Comparison of ENCODE assay signal across 9 cellular contexts in the genomic region with DNA sequence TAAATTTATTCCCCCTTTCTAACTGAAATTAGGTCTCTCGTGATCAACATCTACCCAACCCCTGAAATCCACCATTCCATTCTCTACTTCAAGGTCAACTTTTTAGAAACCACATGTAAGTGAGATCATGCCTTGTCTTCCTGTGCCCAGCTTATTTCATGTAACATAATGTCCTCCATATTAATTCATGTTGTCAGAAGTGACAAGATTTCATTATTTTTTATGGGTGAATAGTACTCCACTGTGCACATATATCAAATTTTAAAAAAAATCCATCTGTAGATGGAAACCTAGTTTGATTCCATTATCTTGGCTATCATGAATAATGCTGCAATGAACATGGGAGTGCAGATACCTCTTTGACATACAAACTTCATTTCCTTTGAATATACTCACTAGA. TPM values are rescaled to one million over a fixed set of nuclear protein-coding genes. Genes with fewer than 3 reads are reported as not detected.
DNase-seq lines count a peak whose midpoint lies in the region; ATAC-seq, FAIRE-seq and TF ChIP-seq lines count a peak whose summit lies in the region.
"Had no signal": no experiment of that assay in that cellular context is flagged by ENCODE, and none has a peak within 500 bp of the region (broad histone marks: within the 10 kb centered on the region; RNA-seq: fewer than 3 reads in every experiment).

No MANE protein-coding gene starts in this region.

- peak overlapping the region; percentile 92; the same call in 1 of the 2 replicates for H3K4me3 ChIP-seq in MM.1S (ENCODE audit: low read length)
- H3K4me3 ChIP-seq in mammary epithelial cell (replicated peaks in 1 of 3; ENCODE audit: insufficient read depth in 1 of 3, low read depth in 2 of 3, low read length in 3 of 3) = peak overlapping the region in 2 of 3 experiments; percentile 61 to 67
- peak overlapping the region; percentile 86 for H3K4me3 ChIP-seq in neural cell (ENCODE audit: low read length)
- peak overlapping the region in 4 of 8 donors; percentile 61 to 86 (median 82) for H3K4me3 ChIP-seq in spleen

- intact Hi-C loops in mammary epithelial cell (cut with micrococcal nuclease) = loop anchor here (2.0 to 5.0 kb wide), 3 partner anchors 129 to 469 kb away; partner anchors contain the start of gene RAPGEF2
- intact Hi-C loops in spleen (cut with DNase I; ENCODE audit: low total_unique reads) = loop anchor here (10.0 kb wide), 1 partner anchor 453 kb away; no protein-coding TSS in a partner anchor

- peaks cover 7% of the 10 kb centered on the region for H3K4me1 ChIP-seq in MM.1S (ENCODE audit: low read length)
- peaks cover 7% of the 10 kb centered on the region for H3K4me1 ChIP-seq in mammary epithelial cell (ENCODE audit: insufficient read depth, low read length)
- H3K4me1 ChIP-seq in spleen = peaks cover 9 to 27% (median 17%) of the 10 kb centered on the region in 6 donors

- H2AFZ ChIP-seq in MM.1S (ENCODE audit: low read length) (no peak overlapping the region), mammary epithelial cell (ENCODE audit: low read depth, low read length) (no peak overlapping the region), neural cell (ENCODE audit: low read depth, low read length) (no peak overlapping the region)

- no peak for TF ChIP-seq EP300 in neural cell (conservative IDR thresholded peaks at IDR 0.05; ENCODE audit: poor library complexity, severe bottlenecking)

- TF ChIP-seq POLR2A in GM12892 (IDR thresholded peaks at IDR 0.05; ENCODE audit: low read depth, low read length) (no peak), spleen (IDR thresholded peaks at IDR 0.05) (no peak)

- H3K4me2 ChIP-seq in MM.1S (ENCODE audit: low read depth, low read length) (peak overlapping the region; percentile 98; the same call in 1 of the 2 replicates), mammary epithelial cell (ENCODE audit: insufficient read depth, low read depth, low read length) (peak overlapping the region; percentile 81), neural cell (ENCODE audit: low read length) (peak overlapping the region; percentile 92)

- H3K9ac ChIP-seq in MM.1S (ENCODE audit: low read length) (0 out of 2 replicates have a peak overlapping the region, but pooled peaks have one; percentile 88), mammary epithelial cell (ENCODE audit: insufficient read depth, low read length) (no peak overlapping the region), neural cell (ENCODE audit: low read length) (peak overlapping the region; percentile 80)

- TF ChIP-seq CTCF in MM.1S (IDR thresholded peaks at IDR 0.05; ENCODE audit: low read length) = no peak
- no peak for TF ChIP-seq CTCF in mammary epithelial cell (conservative IDR thresholded peaks at IDR 0.05 in 1 of 2, IDR thresholded peaks at IDR 0.05 in 1 of 2; ENCODE audit: extremely low read depth in 1 of 2, insufficient read depth in 1 of 2, low read depth in 1 of 2, low read length in 2 of 2)
- no peak for TF ChIP-seq CTCF in neural cell (IDR thresholded peaks at IDR 0.05; ENCODE audit: poor library complexity, severe bottlenecking)
- TF ChIP-seq CTCF in spleen (IDR thresholded peaks at IDR 0.05 in 8 of 11, conservative IDR thresholded peaks at IDR 0.05 in 3 of 11) = no peak

- H4K20me1 ChIP-seq in MM.1S (ENCODE audit: insufficient read depth, low read length) (no peaks in the 10 kb centered on the region), mammary epithelial cell (ENCODE audit: insufficient read depth, low read length) (no peaks in the 10 kb centered on the region), neural cell (ENCODE audit: insufficient read depth) (no peaks in the 10 kb centered on the region)

- no peak for DNase-seq in GM12892 (ENCODE audit: insufficient read length)
- no peak for DNase-seq in MM.1S
- DNase-seq in mammary epithelial cell = no peak
- no peak for DNase-seq in NCI-H1048 (lab: John Stamatoyannopoulos, UW)
- no peak for DNase-seq in spleen
- DNase-seq: NCI-H526 treated with DMSO at 0.1 percent for 48 hours had no signal

- H3K27me3 ChIP-seq in MM.1S (replicated peaks; ENCODE audit: insufficient read depth, low read length) (no peaks in the 10 kb centered on the region), mammary epithelial cell (ENCODE audit: insufficient read depth, low read length) (no peaks in the 10 kb centered on the region), neural cell (ENCODE audit: insufficient read depth, low read depth, low read length) (no peaks in the 10 kb centered on the region), spleen (replicated peaks in 1 of 7) (peaks cover 0 to 7% (median 0%) of the 10 kb centered on the region in 7 donors)

- CTCF ChIA-PET in mammary epithelial cell (lab: Charles Lee; ENCODE audit: low non-redundant PET) = no interaction called here

- H3K36me3 ChIP-seq in MM.1S (replicated peaks; ENCODE audit: insufficient read depth, low read length) (peaks cover 17% of the 10 kb centered on the region; the same call in 1 of the 2 replicates), mammary epithelial cell (ENCODE audit: insufficient read depth, low read length) (peaks cover 26% of the 10 kb centered on the region), neural cell (ENCODE audit: insufficient read depth, low read length) (no peaks in the 10 kb centered on the region), spleen (peaks cover 0 to 48% (median 35%) of the 10 kb centered on the region in 6 donors)

- peaks cover 32% of the 10 kb centered on the region for H3K79me2 ChIP-seq in MM.1S (ENCODE audit: low read length)
- peaks cover 41% of the 10 kb centered on the region for H3K79me2 ChIP-seq in mammary epithelial cell (ENCODE audit: insufficient read depth, low read length)
- H3K79me2 ChIP-seq in neural cell (replicated peaks; ENCODE audit: insufficient read depth, low read length) = peaks cover 17% of the 10 kb centered on the region

- TF ChIP-seq RAD21 in neural cell (conservative IDR thresholded peaks at IDR 0.05) = no peak

- WGBS in mammary epithelial cell (ENCODE audit: low coverage, missing lambda C conversion rate) = 100% methylated on average over 1 of the region's 1 CpG
- WGBS in spleen, 5 donors = 90 to 94% (median 93%) methylated on average over 1 of the region's 1 CpG

- no peak for ATAC-seq in HG03196 (IDR thresholded peaks at IDR 0.05; ENCODE audit: unreplicated experiment)

- H3K9me3 ChIP-seq in MM.1S (replicated peaks; ENCODE audit: insufficient read depth, low read length) (no peaks in the 10 kb centered on the region), mammary epithelial cell (replicated peaks; ENCODE audit: insufficient read depth, low read length) (no peaks in the 10 kb centered on the region), neural cell (ENCODE audit: low read length) (no peaks in the 10 kb centered on the region), spleen (no peaks in the 10 kb centered on the region)

- in situ Hi-C loops in mammary epithelial cell (cut with MboI; ENCODE audit: low sequenced_read_pairs in 2 of 2) = loop anchor here (10.0 kb wide), 2 partner anchors 133 to 483 kb away; no protein-coding TSS in a partner anchor

- dilution Hi-C loops in mammary epithelial cell (cut with HindIII; ENCODE audit: low sequenced_read_pairs) = no loop called here

- no peaks in the 10 kb centered on the region for H3K9me2 ChIP-seq in MM.1S (replicated peaks; ENCODE audit: insufficient read depth, low read length)
- H3K9me2 ChIP-seq in neural cell (ENCODE audit: insufficient read depth, low read length) = no peaks in the 10 kb centered on the region

- H3K27ac ChIP-seq in MM.1S (ENCODE audit: low read length) = no peak overlapping the region
- peak overlapping the region; percentile 91 for H3K27ac ChIP-seq in mammary epithelial cell (ENCODE audit: insufficient read depth, low read depth, low read length)
- H3K27ac ChIP-seq in neural cell (ENCODE audit: low read length) = no peak overlapping the region
- no peak overlapping the region for H3K27ac ChIP-seq in spleen

- no TSS peak for BruUV-seq in mammary epithelial cell (replicated peaks; lab: Mats Ljungman, UMichigan)

- H3F3A ChIP-seq in MM.1S (ENCODE audit: insufficient read depth, low read length) (peaks cover 7% of the 10 kb centered on the region), neural cell (ENCODE audit: insufficient read depth, low read length, poor library complexity, severe bottlenecking) (no peaks in the 10 kb centered on the region)

- FAIRE-seq in GM12892 (lab: Jason Lieb, UNC) = peak; percentile 79
- FAIRE-seq: G401.6 had no signal

TF ChIP-seq in neural cell, 6 proteins besides CTCF, POLR2A, EP300 and RAD21 (continues in another document):
- TF ChIP-seq MXI1 (conservative IDR thresholded peaks at IDR 0.05; ENCODE audit: poor library complexity, severe bottlenecking) = no peak
- no peak for TF ChIP-seq EZH2 (IDR thresholded peaks at IDR 0.05; ENCODE audit: borderline replicate concordance, insufficient read depth, low read length, poor library complexity, severe bottlenecking)
- no peak for TF ChIP-seq POLR2AphosphoS5 (IDR thresholded peaks at IDR 0.05)

RNA-seq across cellular contexts. Expression of gene PPID, which starts 1.5 kb away (rescaled TPM):
- polyA plus RNA-seq in GM12892 (2012; ENCODE audit: missing spikeins) = 45.0 TPM
- 10 to 100 TPM; 13.8 to 26.0 TPM for total RNA-seq in mammary epithelial cell
- polyA plus RNA-seq in mammary epithelial cell = 15.1 TPM
- 39.4 TPM for polyA minus RNA-seq in mammary epithelial cell
- polyA plus RNA-seq in neural cell = 45.7 and 65.2 TPM in 2 replicates
- polyA minus RNA-seq in neural cell = 22.9 and 27.6 TPM in 2 replicates
- 10 to 100 TPM; 16.5 to 31.5 (median 18.4) TPM for total RNA-seq in spleen
- 10 to 100 TPM; 14.3 to 24.1 (median 22.5) TPM for polyA plus RNA-seq in spleen

RNA-seq across cellular contexts. Expression of gene FNIP2, which starts 47.1 kb away (rescaled TPM):
- 0.34 TPM for polyA plus RNA-seq in GM12892 (2012; ENCODE audit: missing spikeins)
- total RNA-seq in mammary epithelial cell (10 to 100 TPM; 13.0 to 29.5 TPM), spleen (10 to 100 TPM; 25.0 to 59.1 (median 42.5) TPM)
- polyA plus RNA-seq in mammary epithelial cell (4.9 TPM), neural cell (51.7 and 54.6 TPM in 2 replicates), spleen (1 to 10 TPM; 2.4 to 9.8 (median 3.7) TPM)
- polyA minus RNA-seq in mammary epithelial cell (22.7 TPM), neural cell (171 and 210 TPM in 2 replicates)

RNA-seq across cellular contexts. Expression of gene ETFDH, which starts 49.6 kb away (rescaled TPM):
- polyA plus RNA-seq in GM12892 (2012; ENCODE audit: missing spikeins) = 16.3 TPM
- total RNA-seq in mammary epithelial cell = 10 to 100 TPM; 18.1 to 22.8 TPM
- polyA plus RNA-seq in mammary epithelial cell = 12.5 TPM
- 47.9 TPM for polyA minus RNA-seq in mammary epithelial cell
- polyA plus RNA-seq in neural cell = 24.9 and 45.1 TPM in 2 replicates
- 29.2 and 30.2 TPM in 2 replicates for polyA minus RNA-seq in neural cell
- 10 to 100 TPM; 22.6 to 45.2 (median 27.7) TPM for total RNA-seq in spleen
- 10 to 100 TPM in 2 of 3 donors, 1 to 10 TPM in 1; 7.1 to 16.0 (median 15.1) TPM for polyA plus RNA-seq in spleen

RNA-seq across cellular contexts. Expression of gene C4orf46, which starts 50.0 kb away (rescaled TPM):
- polyA plus RNA-seq in GM12892 (2012; ENCODE audit: missing spikeins) = 14.9 TPM
- total RNA-seq in mammary epithelial cell (10 to 100 TPM in 1 of 2 donors, 1 to 10 TPM in 1; 9.2 to 12.3 TPM), spleen (1 to 10 TPM; 2.6 to 7.4 (median 3.7) TPM)
- polyA plus RNA-seq in mammary epithelial cell (7.7 TPM), neural cell (13.5 and 22.9 TPM in 2 replicates), spleen (1 to 10 TPM; 1.9 to 3.9 (median 3.3) TPM)
- polyA minus RNA-seq in mammary epithelial cell (35.0 TPM), neural cell (29.9 and 30.8 TPM in 2 replicates)
